ENCODE assay signal across 1 cellular context in the genomic region with DNA sequence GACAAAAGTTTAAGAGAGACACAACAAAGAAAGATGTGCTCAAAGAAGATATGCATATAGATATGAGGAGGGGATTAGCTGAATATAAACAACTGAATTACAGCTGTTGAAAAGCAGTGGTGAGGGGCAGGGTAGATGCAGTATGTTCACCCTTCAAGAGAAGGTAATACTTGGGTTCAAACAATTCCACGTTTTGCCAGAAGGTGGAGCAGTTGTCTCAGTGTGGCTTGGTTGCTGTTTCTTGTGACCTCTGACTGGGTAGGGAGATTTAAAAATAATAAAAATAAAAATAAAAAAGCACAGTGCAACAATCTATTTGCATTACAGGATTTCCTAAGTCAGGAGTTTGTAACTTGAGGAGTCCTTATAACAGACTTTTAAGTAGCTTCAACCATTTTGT.
TF ChIP-seq lines count a peak whose summit lies in the region.

No MANE protein-coding gene starts in this region.

TF ChIP-seq in HEK293, 187 proteins besides CTCF, POLR2A, EP300 and RAD21 (continued from another document):
- TF ChIP-seq ZNF561 (tag by site-specific recombination; IDR thresholded peaks at IDR 0.05; ENCODE audit: borderline replicate concordance) (no peak), ZFP37 (tag by site-specific recombination; IDR thresholded peaks at IDR 0.05) (no peak), ATF2 (tag by site-specific recombination; IDR thresholded peaks at IDR 0.05; ENCODE audit: low read depth) (no peak), ZNF513 (tag by site-specific recombination; IDR thresholded peaks at IDR 0.05) (no peak), ZNF529 (tag by site-specific recombination; IDR thresholded peaks at IDR 0.05; ENCODE audit: insufficient replicate concordance) (no peak)
TF ChIP-seq in HEK293: peak in this region for 3.
